Comparison of ENCODE assay signal across 17 cellular contexts in the genomic region with DNA sequence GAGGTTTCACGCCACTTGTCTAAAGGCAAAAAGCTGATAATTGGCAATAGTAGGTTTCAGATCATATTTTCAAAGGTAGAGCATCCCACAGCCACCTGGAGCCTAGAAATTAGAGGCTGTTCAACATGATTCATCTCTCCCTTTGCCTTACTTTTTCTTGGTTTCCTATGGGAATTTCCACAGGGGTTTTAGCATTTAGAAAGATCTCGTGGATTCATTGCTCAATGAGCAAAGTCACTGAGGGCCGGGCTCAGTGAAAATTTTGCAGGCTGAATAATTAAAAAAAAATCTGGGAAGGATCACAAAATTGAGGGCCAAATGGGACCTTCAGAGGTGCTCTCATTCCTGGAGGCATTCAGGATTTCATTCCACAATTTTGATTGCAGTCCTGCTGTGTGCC.
DNase-seq lines count a peak whose midpoint lies in the region; ATAC-seq and TF ChIP-seq lines count a peak whose summit lies in the region.
"Had no signal": no experiment of that assay in that cellular context is flagged by ENCODE, and none has a peak within 500 bp of the region (broad histone marks: within the 10 kb centered on the region; RNA-seq: fewer than 3 reads in every experiment).

No MANE protein-coding gene starts in this region.

- H3K27me3 ChIP-seq in esophagus (ENCODE audit: control insufficient read depth in 1 of 2, insufficient read depth in 2 of 2, low read length in 2 of 2), result no peaks in the 10 kb centered on the region
- no peaks in the 10 kb centered on the region for H3K27me3 ChIP-seq in muscle layer of duodenum (ENCODE audit: low read depth, low read length)

- H3K36me3 Mint-ChIP-seq in naive thymus-derived CD8-positive, alpha-beta T cell, result no peaks in the 10 kb centered on the region
- H3K36me3 Mint-ChIP-seq: CD8-positive, alpha-beta memory T cell had no signal

- peaks cover 0 to 3% of the 10 kb centered on the region in 2 donors for H3K4me1 ChIP-seq in esophagus (ENCODE audit: control insufficient read depth in 2 of 2, insufficient read depth in 2 of 2, low read length in 1 of 2)
- peaks cover 3 to 5% of the 10 kb centered on the region in 2 donors for H3K4me1 ChIP-seq in muscle layer of duodenum (ENCODE audit: control insufficient read depth in 1 of 2, insufficient read depth in 2 of 2, low read length in 2 of 2)
- no peaks in the 10 kb centered on the region for H3K4me1 ChIP-seq in urinary bladder (ENCODE audit: insufficient read depth)

- H3K27me3 Mint-ChIP-seq in naive thymus-derived CD8-positive, alpha-beta T cell, result peaks cover 0 to 8% (median 2%) of the 10 kb centered on the region in 5 donors

- H3K27ac Mint-ChIP-seq in naive thymus-derived CD8-positive, alpha-beta T cell, result no peak overlapping the region
- H3K27ac Mint-ChIP-seq: CD8-positive, alpha-beta memory T cell had no signal

- H3K9me3 ChIP-seq in esophagus (ENCODE audit: control insufficient read depth in 2 of 2, insufficient read depth in 1 of 2, low read depth in 1 of 2, low read length in 1 of 2) (no peaks in the 10 kb centered on the region), muscle layer of duodenum (ENCODE audit: control insufficient read depth in 1 of 2, low read length in 2 of 2) (no peaks in the 10 kb centered on the region)

- no peak for TF ChIP-seq CTCF in fibroblast of villous mesenchyme (IDR thresholded peaks at IDR 0.05; ENCODE audit: insufficient read depth, low read depth, low read length)

- POLR2A ChIA-PET in HEK293T (lab: Yijun Ruan, JAX), result no interaction called here
- POLR2A ChIA-PET in naive thymus-derived CD8-positive, alpha-beta T cell (lab: Charles Lee), result no interaction called here

- CTCF ChIA-PET in HEK293T (lab: Yijun Ruan, JAX), result no interaction called here

- H3K27ac ChIP-seq in esophagus (ENCODE audit: low read depth in 2 of 2, low read length in 1 of 2) (peak overlapping the region; percentile 52 to 76), muscle layer of duodenum (ENCODE audit: low read length) (peak overlapping the region; percentile 61), urinary bladder (ENCODE audit: low read depth) (peak overlapping the region; percentile 71)
- H3K27ac ChIP-seq: PC-9 had no signal

- H3K4me1 Mint-ChIP-seq in naive thymus-derived CD8-positive, alpha-beta T cell, result no peaks in the 10 kb centered on the region
- H3K4me1 Mint-ChIP-seq: CD8-positive, alpha-beta memory T cell had no signal

- WGBS in esophagus, 2 donors, result 77 to 89% methylated on average over 3 of the region's 3 CpGs
- whole genome bisulfite sequencing in urinary bladder, result 74% methylated on average over 3 of the region's 3 CpGs

- H3K4me3 ChIP-seq in esophagus (ENCODE audit: low read depth in 1 of 2, low read length in 2 of 2) (no peak overlapping the region), fibroblast of villous mesenchyme (ENCODE audit: low read depth, low read length) (no peak overlapping the region), muscle layer of duodenum (ENCODE audit: low read depth in 1 of 2, low read length in 2 of 2) (no peak overlapping the region), urinary bladder (ENCODE audit: low read depth, low read length) (no peak overlapping the region)
- H3K4me3 ChIP-seq: K562, PC-9 had no signal

- no peak overlapping the region for H3K4me3 Mint-ChIP-seq in naive thymus-derived CD8-positive, alpha-beta T cell
- H3K4me3 Mint-ChIP-seq: CD8-positive, alpha-beta memory T cell had no signal

- no peak for ATAC-seq in GM21367 (IDR thresholded peaks at IDR 0.05; ENCODE audit: unreplicated experiment)
- no peak for ATAC-seq in naive thymus-derived CD8-positive, alpha-beta T cell
- ATAC-seq: K562 had no signal

- peak; percentile 56 for DNase-seq in fibroblast of villous mesenchyme (ENCODE audit: low read depth)
- DNase-seq in HEK293T (ENCODE audit: extremely low spot score), result no peak
- no peak for DNase-seq in AG20443 (ENCODE audit: low spot score)
- DNase-seq in naive thymus-derived CD8-positive, alpha-beta T cell, result no peak
- DNase-seq: CD8-positive, alpha-beta memory T cell; DND-41; GDM1; NCI-H1048; NCI-H2107; NCI-H345; NCI-H526 treated with DMSO at 0.1 percent for 48 hours; PC-9 had no signal

- no peaks in the 10 kb centered on the region for H3K9me3 Mint-ChIP-seq in naive thymus-derived CD8-positive, alpha-beta T cell

- H3K36me3 ChIP-seq in esophagus (ENCODE audit: control insufficient read depth in 2 of 2, insufficient read depth in 2 of 2, low read length in 1 of 2) (no peaks in the 10 kb centered on the region), muscle layer of duodenum (ENCODE audit: control insufficient read depth in 1 of 2, insufficient read depth in 2 of 2, low read length in 2 of 2) (no peaks in the 10 kb centered on the region), urinary bladder (ENCODE audit: insufficient read depth) (no peaks in the 10 kb centered on the region)

TF ChIP-seq in HEK293T, 16 proteins besides CTCF, POLR2A, EP300 and RAD21:
- TF ChIP-seq FOXA1 (IDR thresholded peaks at IDR 0.05), result no peak
- TF ChIP-seq ZNF384 (IDR thresholded peaks at IDR 0.05), result no peak
- TF ChIP-seq NFRKB (IDR thresholded peaks at IDR 0.05), result no peak
- TF ChIP-seq CTBP1 (IDR thresholded peaks at IDR 0.05; ENCODE audit: borderline replicate concordance), result no peak
- TF ChIP-seq, protein P1, sequence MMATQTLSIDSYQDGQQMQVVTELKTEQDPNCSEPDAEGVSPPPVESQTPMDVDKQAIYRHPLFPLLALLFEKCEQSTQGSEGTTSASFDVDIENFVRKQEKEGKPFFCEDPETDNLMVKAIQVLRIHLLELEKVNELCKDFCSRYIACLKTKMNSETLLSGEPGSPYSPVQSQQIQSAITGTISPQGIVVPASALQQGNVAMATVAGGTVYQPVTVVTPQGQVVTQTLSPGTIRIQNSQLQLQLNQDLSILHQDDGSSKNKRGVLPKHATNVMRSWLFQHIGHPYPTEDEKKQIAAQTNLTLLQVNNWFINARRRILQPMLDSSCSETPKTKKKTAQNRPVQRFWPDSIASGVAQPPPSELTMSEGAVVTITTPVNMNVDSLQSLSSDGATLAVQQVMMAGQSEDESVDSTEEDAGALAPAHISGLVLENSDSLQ (IDR thresholded peaks at IDR 0.05), result no peak
- no peak for TF ChIP-seq L3MBTL2 (conservative IDR thresholded peaks at IDR 0.05)
- no peak for TF ChIP-seq HDGF (IDR thresholded peaks at IDR 0.05; ENCODE audit: borderline replicate concordance)
- no peak for TF ChIP-seq BHLHE40 (IDR thresholded peaks at IDR 0.05; ENCODE audit: borderline replicate concordance)
